8 cellular contexts compared by ENCODE assay signal in genomic region chr6:83884523-83884922, GRCh38. TPM values are rescaled to one million over a fixed set of nuclear protein-coding genes. Genes with fewer than 3 reads are reported as not detected.
DNase-seq lines count a peak whose midpoint lies in the region; ATAC-seq, FAIRE-seq and TF ChIP-seq lines count a peak whose summit lies in the region.

No MANE protein-coding gene starts in this region.

- in situ Hi-C loops in GM12878 (cut with MboI) = no loop called here

- H3K36me3 ChIP-seq in DOHH2 (ENCODE audit: control insufficient read depth, low read length) (no peaks in the 10 kb centered on the region), GM12878 (ENCODE audit: control insufficient read depth in 2 of 2, insufficient read depth in 2 of 2, low read length in 1 of 2) (no peaks in the 10 kb centered on the region)

- H3F3A ChIP-seq in DOHH2 (ENCODE audit: control insufficient read depth, insufficient read depth) = peaks cover 10% of the 10 kb centered on the region

- RAD21 ChIA-PET in GM12878 (lab: Charles Lee; ENCODE audit: unreplicated experiment) = interaction anchor here (0.7 to 3.9 kb wide), 7 partner anchors 92 to 538 kb away, joined by 3 to 22 read pairs (median 3); partner anchors contain the start of gene CEP162

- H3K4me1 ChIP-seq in DOHH2 (ENCODE audit: control insufficient read depth, low read length) = peaks cover 5% of the 10 kb centered on the region; the same call in 1 of the 2 replicates
- no peaks in the 10 kb centered on the region for H3K4me1 ChIP-seq in GM12878 (ENCODE audit: control insufficient read depth, insufficient read depth, low read length)

- no peak overlapping the region for H3K4me3 ChIP-seq in DOHH2 (ENCODE audit: low read length)
- no peak overlapping the region for H3K4me3 ChIP-seq in GM12878

- H3K4me2 ChIP-seq in DOHH2 (ENCODE audit: low read length) (no peak overlapping the region), GM12878 (ENCODE audit: control insufficient read depth, insufficient read depth) (no peak overlapping the region)

- H3K79me2 ChIP-seq in DOHH2 (ENCODE audit: control insufficient read depth, low read length) (peaks cover 74% of the 10 kb centered on the region), GM12878 (ENCODE audit: control insufficient read depth, insufficient read depth, low read length) (peaks cover 2% of the 10 kb centered on the region)

- ATAC-seq in GM19438 (IDR thresholded peaks at IDR 0.05; ENCODE audit: low read depth, unreplicated experiment) (peak; percentile 81), HG03354 (IDR thresholded peaks at IDR 0.05; ENCODE audit: poor library complexity, severe bottlenecking, unreplicated experiment) (peak; percentile 94), GM12878 (peak; percentile 88)

- H3K9ac ChIP-seq in GM12878 (ENCODE audit: control insufficient read depth, insufficient read depth, low read length) = no peak overlapping the region

- 13% methylated on average over 4 of the region's 4 CpGs for WGBS in GM12878 (ENCODE audit: insufficient coverage, insufficient replicate concordance, low lambda C conversion rate, missing lambda C conversion rate)

- no TSS peak for BruUV-seq in GM12878 (replicated peaks; lab: Mats Ljungman, UMichigan)

- H3K27ac ChIP-seq in DOHH2 (ENCODE audit: low read depth, low read length) (no peak overlapping the region), GM12878 (ENCODE audit: control insufficient read depth, insufficient read depth) (no peak overlapping the region)

- DNase-seq in NCI-H2227 treated with DMSO at 0.1 percent for 48 hours (lab: John Stamatoyannopoulos, UW) (peak; percentile 37), GM12878 (ENCODE audit: low read depth, low spot score) (peak; percentile 37), kidney glomerular epithelial cell (lab: John Stamatoyannopoulos, UW) (peak; percentile 59), urothelium cell line (ENCODE audit: low spot score) (peak; percentile 8)
- no peak for DNase-seq in effector CD4-positive, alpha-beta T cell

- no peak for TF ChIP-seq POLR2A in GM12878 (IDR thresholded peaks at IDR 0.05; ENCODE audit: low read depth, low read length)

- no peaks in the 10 kb centered on the region for H3K9me3 ChIP-seq in DOHH2 (ENCODE audit: control insufficient read depth, insufficient read depth, low read length)
- peaks cover 2% of the 10 kb centered on the region; the same call in 1 of the 3 replicates for H3K9me3 ChIP-seq in GM12878 (replicated peaks; ENCODE audit: control insufficient read depth, insufficient read depth, low read length)

- intact Hi-C loops in GM12878 (cut with micrococcal nuclease; ENCODE audit: unreplicated experiment) = loop anchor here (1.0 to 10.0 kb wide), 4 partner anchors 336 to 1440 kb away; no protein-coding TSS in a partner anchor

- H3K9me2 ChIP-seq in DOHH2 (replicated peaks; ENCODE audit: control insufficient read depth, low read length) = no peaks in the 10 kb centered on the region

- H3K27me3 ChIP-seq in DOHH2 (ENCODE audit: control insufficient read depth, low read length) (no peaks in the 10 kb centered on the region), GM12878 (replicated peaks in 1 of 2; ENCODE audit: control insufficient read depth in 2 of 2, insufficient read depth in 2 of 2, low read length in 1 of 2) (no peaks in the 10 kb centered on the region)

- SMC1A ChIA-PET in GM12878 (lab: Charles Lee; ENCODE audit: uncharacterized antibody, unreplicated experiment) = interaction anchor here (0.8 to 3.0 kb wide), 6 partner anchors 8 to 343 kb away, joined by 3 to 23 read pairs (median 4); partner anchors contain the start of gene CEP162

- POLR2A ChIA-PET in GM12878 (lab: Charles Lee) = no interaction called here

- H4K20me1 ChIP-seq in DOHH2 (ENCODE audit: control insufficient read depth, insufficient read depth, low read depth, low read length) = peaks cover 10% of the 10 kb centered on the region
- no peaks in the 10 kb centered on the region for H4K20me1 ChIP-seq in GM12878 (ENCODE audit: control insufficient read depth, insufficient read depth)

- peak; percentile 91 for TF ChIP-seq RAD21 in GM12878 (IDR thresholded peaks at IDR 0.05; ENCODE audit: insufficient read depth, low read depth, low read length)

- no peak overlapping the region for H2AFZ ChIP-seq in GM12878 (ENCODE audit: control insufficient read depth, low read depth, low read length)

- CTCF ChIA-PET in GM12878 (lab: Yijun Ruan, JAX) = interaction anchor here (0.7 to 7.6 kb wide), 12 partner anchors 11 to 1439 kb away, joined by 3 to 153 read pairs (median 3); partner anchors contain the start of gene CEP162

- FAIRE-seq in GM12878 (lab: Jason Lieb, UNC) (peak; percentile 86), urothelium cell line (lab: Jason Lieb, UNC) (no peak)

- no peak for TF ChIP-seq EP300 in GM12878 (IDR thresholded peaks at IDR 0.05; ENCODE audit: borderline replicate concordance in 1 of 2, control insufficient read depth in 1 of 2, low read depth in 2 of 2, low read length in 2 of 2)

- peak; percentile 72 for TF ChIP-seq CTCF in DOHH2 (IDR thresholded peaks at IDR 0.05; ENCODE audit: low read depth, low read length, poor library complexity, severe bottlenecking)
- TF ChIP-seq CTCF in GM12878 (IDR thresholded peaks at IDR 0.05 in 2 of 3, conservative IDR thresholded peaks at IDR 0.05 in 1 of 3; ENCODE audit: control insufficient read depth in 2 of 3, extremely low read depth in 1 of 3, insufficient read depth in 1 of 3, low read depth in 3 of 3, low read length in 3 of 3) = peak; percentile 42 to 85 (median 69); a peak in 5 of 6 replicates

TF ChIP-seq in GM12878, 131 proteins besides CTCF, POLR2A, EP300 and RAD21 (continues in another document):
- TF ChIP-seq MEF2A (IDR thresholded peaks at IDR 0.05; ENCODE audit: insufficient read depth, low read depth, low read length) = no peak
- TF ChIP-seq POU2F2 (IDR thresholded peaks at IDR 0.05; ENCODE audit: borderline replicate concordance, low read depth, low read length) = peak; percentile 67; the same call in 1 of the 3 replicates
- TF ChIP-seq, protein P1, sequence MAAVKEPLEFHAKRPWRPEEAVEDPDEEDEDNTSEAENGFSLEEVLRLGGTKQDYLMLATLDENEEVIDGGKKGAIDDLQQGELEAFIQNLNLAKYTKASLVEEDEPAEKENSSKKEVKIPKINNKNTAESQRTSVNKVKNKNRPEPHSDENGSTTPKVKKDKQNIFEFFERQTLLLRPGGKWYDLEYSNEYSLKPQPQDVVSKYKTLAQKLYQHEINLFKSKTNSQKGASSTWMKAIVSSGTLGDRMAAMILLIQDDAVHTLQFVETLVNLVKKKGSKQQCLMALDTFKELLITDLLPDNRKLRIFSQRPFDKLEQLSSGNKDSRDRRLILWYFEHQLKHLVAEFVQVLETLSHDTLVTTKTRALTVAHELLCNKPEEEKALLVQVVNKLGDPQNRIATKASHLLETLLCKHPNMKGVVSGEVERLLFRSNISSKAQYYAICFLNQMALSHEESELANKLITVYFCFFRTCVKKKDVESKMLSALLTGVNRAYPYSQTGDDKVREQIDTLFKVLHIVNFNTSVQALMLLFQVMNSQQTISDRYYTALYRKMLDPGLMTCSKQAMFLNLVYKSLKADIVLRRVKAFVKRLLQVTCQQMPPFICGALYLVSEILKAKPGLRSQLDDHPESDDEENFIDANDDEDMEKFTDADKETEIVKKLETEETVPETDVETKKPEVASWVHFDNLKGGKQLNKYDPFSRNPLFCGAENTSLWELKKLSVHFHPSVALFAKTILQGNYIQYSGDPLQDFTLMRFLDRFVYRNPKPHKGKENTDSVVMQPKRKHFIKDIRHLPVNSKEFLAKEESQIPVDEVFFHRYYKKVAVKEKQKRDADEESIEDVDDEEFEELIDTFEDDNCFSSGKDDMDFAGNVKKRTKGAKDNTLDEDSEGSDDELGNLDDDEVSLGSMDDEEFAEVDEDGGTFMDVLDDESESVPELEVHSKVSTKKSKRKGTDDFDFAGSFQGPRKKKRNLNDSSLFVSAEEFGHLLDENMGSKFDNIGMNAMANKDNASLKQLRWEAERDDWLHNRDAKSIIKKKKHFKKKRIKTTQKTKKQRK (IDR thresholded peaks at IDR 0.05; ENCODE audit: low read depth, low read length) = no peak
- peak; percentile 89 for TF ChIP-seq SMC3 (IDR thresholded peaks at IDR 0.05; ENCODE audit: borderline replicate concordance, low read length)
- TF ChIP-seq SMARCA5 (IDR thresholded peaks at IDR 0.05) = peak; percentile 84

RNA-seq across cellular contexts. Expression of gene CYB5R4, which starts 25.0 kb away (rescaled TPM):
- total RNA-seq in GM12878 (2013; cell fraction: nucleolus; rRNA removed) = 23.2 and 27.3 TPM in 2 replicates
- 23.3 and 27.6 TPM in 2 replicates for total RNA-seq in GM12878 (2014; rRNA removed)
- 19.1 and 23.7 TPM in 2 replicates for total RNA-seq in GM12878 (2014; rRNA removed; fragmentation: Illumina TruSeq; extraction: Trizol)
- 33.2 and 36.9 TPM in 2 replicates for total RNA-seq in GM12878 (2021)
- 6.2 TPM for polyA plus RNA-seq in GM12878 (2011; ENCODE audit: low read depth)
- polyA plus RNA-seq in GM12878 (2011; rRNA removed) = 33.7 and 59.6 TPM in 2 replicates
- polyA plus RNA-seq in GM12878 (2011; cell fraction: cytosol; rRNA removed) = 8.1 and 8.2 TPM in 2 replicates
- polyA plus RNA-seq in GM12878 (2011; cell fraction: nucleus; rRNA removed) = 7.0 and 9.9 TPM in 2 replicates
- polyA plus RNA-seq in GM12878 (2012) = 13.5 and 18.9 TPM in 2 replicates
- 24.6 and 32.5 TPM in 2 replicates for polyA plus RNA-seq in GM12878 (2014; fragmentation: Illumina TruSeq; extraction: Trizol)
- polyA plus RNA-seq in GM12878 (2014; fragmentation: Nextera tagmentation; extraction: Ambion mirVana) = 10 to 100 TPM; 13.4 to 16.9 TPM
- 28.2 and 30.4 TPM in 2 replicates for polyA plus RNA-seq in GM12878 (2014; rRNA removed)
- polyA plus RNA-seq in GM12878 (2016; fragmentation: Nextera tagmentation; extraction: Ambion mirVana) = 10 to 100 TPM; 57.2 to 61.1 TPM
- polyA minus RNA-seq in GM12878 (2011; rRNA and poly(A)+ RNA removed) = 10.0 and 10.9 TPM in 2 replicates
- polyA minus RNA-seq in GM12878 (2011; cell fraction: cytosol; rRNA and poly(A)+ RNA removed) = 10.7 and 10.8 TPM in 2 replicates
- 13.4 and 20.0 TPM in 2 replicates for polyA minus RNA-seq in GM12878 (2011; cell fraction: nucleus; rRNA and poly(A)+ RNA removed)

RNA-seq across cellular contexts. Expression of gene RIPPLY2, which starts 31.4 kb away (rescaled TPM):
- total RNA-seq in GM12878 (2013; cell fraction: nucleolus; rRNA removed) = not detected in 2 replicates
- total RNA-seq in GM12878 (2014; rRNA removed) (0.33 and 0.51 TPM in 2 replicates), GM12878 (2014; rRNA removed; fragmentation: Illumina TruSeq; extraction: Trizol) (0.18 TPM in 1 of 2 replicates, not detected in the other), GM12878 (2021) (0.77 TPM in 1 of 2 replicates, not detected in the other)
- polyA plus RNA-seq in GM12878 (2011; ENCODE audit: low read depth) = not detected
- polyA plus RNA-seq in GM12878 (2011; rRNA removed) (0.01 TPM in 1 of 2 replicates, not detected in the other), GM12878 (2014; fragmentation: Illumina TruSeq; extraction: Trizol) (0.09 TPM in 1 of 2 replicates, not detected in the other), GM12878 (2014; fragmentation: Nextera tagmentation; extraction: Ambion mirVana) (not detected), GM12878 (2014; rRNA removed) (0.17 TPM in 1 of 2 replicates, not detected in the other), GM12878 (2016; fragmentation: Nextera tagmentation; extraction: Ambion mirVana) (not detected)
- polyA plus RNA-seq in GM12878 (2011; cell fraction: cytosol; rRNA removed) = not detected in 2 replicates
- polyA plus RNA-seq in GM12878 (2011; cell fraction: nucleus; rRNA removed) = 0.03 TPM in 2 replicates
- not detected in 2 replicates for polyA plus RNA-seq in GM12878 (2012)
- polyA minus RNA-seq in GM12878 (2011; rRNA and poly(A)+ RNA removed) = not detected in 2 replicates
- polyA minus RNA-seq in GM12878 (2011; cell fraction: cytosol; rRNA and poly(A)+ RNA removed) = not detected in 2 replicates
- not detected in 2 replicates for polyA minus RNA-seq in GM12878 (2011; cell fraction: nucleus; rRNA and poly(A)+ RNA removed)
